In the genomic region with DNA sequence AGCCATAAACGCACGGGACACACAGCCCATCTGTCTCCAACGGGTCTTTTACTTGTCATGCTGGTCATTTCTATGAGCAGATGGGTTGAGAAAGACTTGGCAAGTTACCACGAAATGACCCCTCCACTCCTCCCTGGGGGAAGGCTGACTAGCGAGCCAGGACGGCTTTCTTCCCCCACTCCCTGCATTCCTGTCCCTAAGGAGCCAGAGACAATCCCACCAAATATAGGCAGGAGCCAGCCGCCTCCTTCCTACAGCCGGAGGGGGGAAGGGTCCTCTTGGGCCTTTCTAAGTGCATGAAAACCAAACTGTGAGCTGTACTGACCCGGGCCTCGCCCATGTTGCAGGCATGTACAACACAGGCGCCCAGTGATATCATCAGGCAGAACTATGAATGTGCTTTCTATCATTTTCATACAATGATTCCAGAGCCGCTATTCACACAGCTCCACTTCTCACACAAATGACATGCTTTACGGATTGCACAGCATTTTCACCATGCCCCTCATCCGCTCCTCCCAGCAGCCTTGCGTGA, we compare ENCODE assay signal across 8 cellular contexts.
A peak's percentile ranks its signal among the peaks of the same experiment; 100 is the strongest.
DNase-seq lines count a peak whose midpoint lies in the region; ATAC-seq lines count a peak whose summit lies in the region.

No MANE protein-coding gene starts in this region.

- no peaks in the 10 kb centered on the region for H3K9me3 ChIP-seq in subcutaneous abdominal adipose tissue (ENCODE audit: control insufficient read depth in 5 of 5, low read length in 5 of 5)

- H3K36me3 ChIP-seq in subcutaneous abdominal adipose tissue (ENCODE audit: control insufficient read depth in 5 of 5, insufficient read depth in 5 of 5, low read length in 5 of 5), result no peaks in the 10 kb centered on the region

- no peak for ATAC-seq in GM18909 (IDR thresholded peaks at IDR 0.05; ENCODE audit: poor library complexity, unreplicated experiment)

- DNase-seq in HS-27A (ENCODE audit: low read depth) (peak; percentile 70), cerebellar cortex (ENCODE audit: low spot score) (peak; percentile 38), islet precursor cell (peak; percentile 93), activated gamma-delta T cell treated with Interleukin-2 at 50 U/mL for 16 hours (no peak), NCI-H774 (lab: John Stamatoyannopoulos, UW) (no peak), middle frontal gyrus (ENCODE audit: extremely low spot score, low spot score) (no peak)

- peak overlapping the region; percentile 90 for H3K27ac ChIP-seq in subcutaneous abdominal adipose tissue (ENCODE audit: low read depth, low read length)

- H3K9ac ChIP-seq in subcutaneous abdominal adipose tissue (ENCODE audit: low read length in 5 of 5), result peak overlapping the region in 2 of 5 donors; percentile 16 to 30

- H3K27me3 ChIP-seq in subcutaneous abdominal adipose tissue (ENCODE audit: control insufficient read depth in 5 of 5, insufficient read depth in 4 of 5, low read length in 5 of 5), result no peaks in the 10 kb centered on the region

- peak overlapping the region in 2 of 5 donors; percentile 13 to 58 for H3K4me3 ChIP-seq in subcutaneous abdominal adipose tissue (ENCODE audit: low read depth in 1 of 5, low read length in 5 of 5)

- peaks cover 10 to 48% (median 40%) of the 10 kb centered on the region in 5 donors for H3K4me1 ChIP-seq in subcutaneous abdominal adipose tissue (ENCODE audit: control insufficient read depth in 5 of 5, insufficient read depth in 5 of 5, low read length in 5 of 5)

Comparison
In these comparisons a context has a peak if more than half of its experiments do, and no peak if none do; other contexts are left out.
1. DNase-seq: peak in HS-27A (single experiment), cerebellar cortex (single experiment) and islet precursor cell (single experiment); none in activated gamma-delta T cell treated with Interleukin-2 at 50 U/mL for 16 hours (single experiment), NCI-H774 (single experiment) and middle frontal gyrus (single experiment).